Comparison of ENCODE assay signal across 1 cellular context in genomic region chr4:15677507-15677988, GRCh38.
TF ChIP-seq lines count a peak whose summit lies in the region.

No MANE protein-coding gene starts in this region.

TF ChIP-seq in WTC11, 78 proteins besides CTCF, POLR2A, EP300 and RAD21 (continued from another document):
- TF ChIP-seq AR (CRISPR knock-in tag; IDR thresholded peaks at IDR 0.05), result no peak
- no peak for TF ChIP-seq USF1 (CRISPR knock-in tag; IDR thresholded peaks at IDR 0.05)
